Comparison of ENCODE assay signal across 8 cellular contexts in the genomic region with DNA sequence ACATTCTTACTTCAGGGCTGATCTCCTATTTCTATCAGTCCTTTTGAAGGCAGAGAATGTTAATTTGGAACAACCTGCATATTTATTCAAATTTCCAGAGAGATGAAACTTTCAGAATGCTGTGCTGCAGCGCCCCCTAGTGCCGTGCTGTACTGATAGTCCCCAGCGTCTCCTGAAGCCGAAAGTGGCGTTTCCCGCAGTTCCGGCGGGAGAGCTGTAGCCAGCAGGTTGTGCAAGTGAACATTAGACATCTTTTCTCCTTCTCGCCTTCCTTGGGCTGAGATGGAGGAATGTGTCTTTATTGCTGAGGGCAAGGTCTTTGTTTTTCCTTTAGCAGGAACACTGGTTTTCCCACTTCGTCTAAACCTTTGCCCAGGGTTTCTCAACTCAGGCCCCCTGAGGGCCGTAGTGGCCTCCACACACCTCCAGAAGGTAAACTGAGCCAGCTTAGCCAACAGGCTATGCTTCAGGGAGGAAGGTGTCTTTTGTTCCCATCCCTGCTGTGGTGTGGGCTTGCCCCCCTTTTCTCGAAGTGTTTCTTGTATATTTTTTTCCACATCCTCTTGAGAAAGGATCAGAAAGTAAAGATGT. TPM values are rescaled to one million over a fixed set of nuclear protein-coding genes. Genes with fewer than 3 reads are reported as not detected.
DNase-seq lines count a peak whose midpoint lies in the region; ATAC-seq and TF ChIP-seq lines count a peak whose summit lies in the region.

No MANE protein-coding gene starts in this region.

- TF ChIP-seq CTCF in nephron (IDR thresholded peaks at IDR 0.05; ENCODE audit: unreplicated experiment in 3 of 3), result peak; percentile 94 to 99 (median 98)

- H3K9me3 Mint-ChIP-seq in activated T-helper 2 cell treated with anti-CD3 and anti-CD28 coated beads, Interferon-gamma antibody, Interleukin-2, Interleukin-4, amounts not matched to agents 10 μg/mL and 5 μg/mL and 100 μg/mL, durations not matched to agents 14 hours and 24 hours and 36 hours, result no peaks in the 10 kb centered on the region
- no peaks in the 10 kb centered on the region for H3K9me3 Mint-ChIP-seq in nephron
- no peaks in the 10 kb centered on the region for H3K9me3 Mint-ChIP-seq in stimulated activated naive B cell treated with anti-CD40 and anti-IgM and Interleukin-4, amounts not matched to agents 10 μg/mL and 1 μg/mL and 100 μg/mL, for 72 hours

- peak; percentile 62 to 63 for ATAC-seq in stimulated activated naive B cell treated with anti-CD40 and anti-IgM and Interleukin-4, amounts not matched to agents 10 μg/mL and 1 μg/mL and 100 μg/mL, for 72 hours (replicated peaks)

- H3K27ac Mint-ChIP-seq in activated T-helper 2 cell treated with anti-CD3 and anti-CD28 coated beads, Interferon-gamma antibody, Interleukin-2, Interleukin-4, amounts not matched to agents 10 μg/mL and 5 μg/mL and 100 μg/mL, durations not matched to agents 14 hours and 24 hours and 36 hours, result no peak overlapping the region
- H3K27ac Mint-ChIP-seq in nephron, result peak overlapping the region; percentile 2 to 41 (median 32)
- H3K27ac Mint-ChIP-seq in stimulated activated naive B cell treated with anti-CD40 and anti-IgM and Interleukin-4, amounts not matched to agents 10 μg/mL and 1 μg/mL and 100 μg/mL, for 72 hours, result peak overlapping the region; percentile 87

- DNase-seq in NCI-H1417 (lab: John Stamatoyannopoulos, UW) (peak; percentile 47 to 72 (median 61)), NCI-H1417 treated with DMSO at 0.1 percent for 48 hours (lab: John Stamatoyannopoulos, UW) (no peak), RPMI8226 (peak; percentile 71), fibroblast of the conjunctiva (ENCODE audit: low read depth) (peak; percentile 74)
- peak; percentile 65 for DNase-seq in activated T-helper 2 cell treated with anti-CD3 and anti-CD28 coated beads, Interferon-gamma antibody, Interleukin-2, Interleukin-4, amounts not matched to agents 10 μg/mL and 5 μg/mL and 100 μg/mL, durations not matched to agents 14 hours and 24 hours and 36 hours (ENCODE audit: low spot score)
- peak; percentile 55 for DNase-seq in stimulated activated naive B cell treated with anti-CD40 and anti-IgM and Interleukin-4, amounts not matched to agents 10 μg/mL and 1 μg/mL and 100 μg/mL, for 72 hours

- peaks cover 24% of the 10 kb centered on the region for H3K36me3 Mint-ChIP-seq in activated T-helper 2 cell treated with anti-CD3 and anti-CD28 coated beads, Interferon-gamma antibody, Interleukin-2, Interleukin-4, amounts not matched to agents 10 μg/mL and 5 μg/mL and 100 μg/mL, durations not matched to agents 14 hours and 24 hours and 36 hours (ENCODE audit: low read depth)
- peaks cover 11% of the 10 kb centered on the region for H3K36me3 Mint-ChIP-seq in nephron (ENCODE audit: low read depth)
- peaks cover 0 to 12% of the 10 kb centered on the region in 2 donors for H3K36me3 Mint-ChIP-seq in stimulated activated naive B cell treated with anti-CD40 and anti-IgM and Interleukin-4, amounts not matched to agents 10 μg/mL and 1 μg/mL and 100 μg/mL, for 72 hours

- intact Hi-C loops in activated T-helper 2 cell treated with anti-CD3 and anti-CD28 coated beads, Interferon-gamma antibody, Interleukin-2, Interleukin-4, amounts not matched to agents 10 μg/mL and 5 μg/mL and 100 μg/mL, durations not matched to agents 14 hours and 24 hours and 36 hours (cut with micrococcal nuclease), result loop anchor here (1.0 to 5.0 kb wide), 3 partner anchors 54 to 219 kb away; no protein-coding TSS in a partner anchor

- no peak for TF ChIP-seq EP300 in Ishikawa (IDR thresholded peaks at IDR 0.05; ENCODE audit: borderline replicate concordance)

- H3K27me3 Mint-ChIP-seq in activated T-helper 2 cell treated with anti-CD3 and anti-CD28 coated beads, Interferon-gamma antibody, Interleukin-2, Interleukin-4, amounts not matched to agents 10 μg/mL and 5 μg/mL and 100 μg/mL, durations not matched to agents 14 hours and 24 hours and 36 hours (ENCODE audit: low read depth), result no peaks in the 10 kb centered on the region
- no peaks in the 10 kb centered on the region for H3K27me3 Mint-ChIP-seq in nephron (ENCODE audit: low read depth)
- no peaks in the 10 kb centered on the region for H3K27me3 Mint-ChIP-seq in stimulated activated naive B cell treated with anti-CD40 and anti-IgM and Interleukin-4, amounts not matched to agents 10 μg/mL and 1 μg/mL and 100 μg/mL, for 72 hours

- peak; percentile 84 for TF ChIP-seq RAD21 in Ishikawa (IDR thresholded peaks at IDR 0.05; ENCODE audit: low read depth)

- peaks cover 53% of the 10 kb centered on the region for H3K4me1 Mint-ChIP-seq in activated T-helper 2 cell treated with anti-CD3 and anti-CD28 coated beads, Interferon-gamma antibody, Interleukin-2, Interleukin-4, amounts not matched to agents 10 μg/mL and 5 μg/mL and 100 μg/mL, durations not matched to agents 14 hours and 24 hours and 36 hours (ENCODE audit: low read depth)
- H3K4me1 Mint-ChIP-seq in nephron, result peaks cover 62% of the 10 kb centered on the region
- peaks cover 53 to 86% of the 10 kb centered on the region in 2 donors for H3K4me1 Mint-ChIP-seq in stimulated activated naive B cell treated with anti-CD40 and anti-IgM and Interleukin-4, amounts not matched to agents 10 μg/mL and 1 μg/mL and 100 μg/mL, for 72 hours

- no peak overlapping the region for H3K4me3 Mint-ChIP-seq in activated T-helper 2 cell treated with anti-CD3 and anti-CD28 coated beads, Interferon-gamma antibody, Interleukin-2, Interleukin-4, amounts not matched to agents 10 μg/mL and 5 μg/mL and 100 μg/mL, durations not matched to agents 14 hours and 24 hours and 36 hours (ENCODE audit: low read depth)
- H3K4me3 Mint-ChIP-seq in nephron, result no peak overlapping the region
- peak overlapping the region; percentile 58 to 75 for H3K4me3 Mint-ChIP-seq in stimulated activated naive B cell treated with anti-CD40 and anti-IgM and Interleukin-4, amounts not matched to agents 10 μg/mL and 1 μg/mL and 100 μg/mL, for 72 hours

TF ChIP-seq in Ishikawa, 13 proteins besides CTCF, POLR2A, EP300 and RAD21:
- peak; percentile 13; the same call in 1 of the 2 replicates for TF ChIP-seq YY1 (IDR thresholded peaks at IDR 0.05; ENCODE audit: low read depth)
- TF ChIP-seq, protein P1, sequence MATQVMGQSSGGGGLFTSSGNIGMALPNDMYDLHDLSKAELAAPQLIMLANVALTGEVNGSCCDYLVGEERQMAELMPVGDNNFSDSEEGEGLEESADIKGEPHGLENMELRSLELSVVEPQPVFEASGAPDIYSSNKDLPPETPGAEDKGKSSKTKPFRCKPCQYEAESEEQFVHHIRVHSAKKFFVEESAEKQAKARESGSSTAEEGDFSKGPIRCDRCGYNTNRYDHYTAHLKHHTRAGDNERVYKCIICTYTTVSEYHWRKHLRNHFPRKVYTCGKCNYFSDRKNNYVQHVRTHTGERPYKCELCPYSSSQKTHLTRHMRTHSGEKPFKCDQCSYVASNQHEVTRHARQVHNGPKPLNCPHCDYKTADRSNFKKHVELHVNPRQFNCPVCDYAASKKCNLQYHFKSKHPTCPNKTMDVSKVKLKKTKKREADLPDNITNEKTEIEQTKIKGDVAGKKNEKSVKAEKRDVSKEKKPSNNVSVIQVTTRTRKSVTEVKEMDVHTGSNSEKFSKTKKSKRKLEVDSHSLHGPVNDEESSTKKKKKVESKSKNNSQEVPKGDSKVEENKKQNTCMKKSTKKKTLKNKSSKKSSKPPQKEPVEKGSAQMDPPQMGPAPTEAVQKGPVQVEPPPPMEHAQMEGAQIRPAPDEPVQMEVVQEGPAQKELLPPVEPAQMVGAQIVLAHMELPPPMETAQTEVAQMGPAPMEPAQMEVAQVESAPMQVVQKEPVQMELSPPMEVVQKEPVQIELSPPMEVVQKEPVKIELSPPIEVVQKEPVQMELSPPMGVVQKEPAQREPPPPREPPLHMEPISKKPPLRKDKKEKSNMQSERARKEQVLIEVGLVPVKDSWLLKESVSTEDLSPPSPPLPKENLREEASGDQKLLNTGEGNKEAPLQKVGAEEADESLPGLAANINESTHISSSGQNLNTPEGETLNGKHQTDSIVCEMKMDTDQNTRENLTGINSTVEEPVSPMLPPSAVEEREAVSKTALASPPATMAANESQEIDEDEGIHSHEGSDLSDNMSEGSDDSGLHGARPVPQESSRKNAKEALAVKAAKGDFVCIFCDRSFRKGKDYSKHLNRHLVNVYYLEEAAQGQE (IDR thresholded peaks at IDR 0.05; ENCODE audit: low read depth), result no peak
- no peak for TF ChIP-seq TEAD4 (IDR thresholded peaks at IDR 0.05)
- TF ChIP-seq CEBPB (IDR thresholded peaks at IDR 0.05), result peak; percentile 68
- TF ChIP-seq, protein P2, sequence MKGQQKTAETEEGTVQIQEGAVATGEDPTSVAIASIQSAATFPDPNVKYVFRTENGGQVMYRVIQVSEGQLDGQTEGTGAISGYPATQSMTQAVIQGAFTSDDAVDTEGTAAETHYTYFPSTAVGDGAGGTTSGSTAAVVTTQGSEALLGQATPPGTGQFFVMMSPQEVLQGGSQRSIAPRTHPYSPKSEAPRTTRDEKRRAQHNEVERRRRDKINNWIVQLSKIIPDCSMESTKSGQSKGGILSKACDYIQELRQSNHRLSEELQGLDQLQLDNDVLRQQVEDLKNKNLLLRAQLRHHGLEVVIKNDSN (IDR thresholded peaks at IDR 0.05), result no peak
- TF ChIP-seq, protein P3, sequence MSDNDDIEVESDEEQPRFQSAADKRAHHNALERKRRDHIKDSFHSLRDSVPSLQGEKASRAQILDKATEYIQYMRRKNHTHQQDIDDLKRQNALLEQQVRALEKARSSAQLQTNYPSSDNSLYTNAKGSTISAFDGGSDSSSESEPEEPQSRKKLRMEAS (IDR thresholded peaks at IDR 0.05), result no peak

RNA-seq across cellular contexts. Expression of a gene that starts 26.4 kb away (rescaled TPM):
- total RNA-seq in activated T-helper 2 cell treated with anti-CD3 and anti-CD28 coated beads, Interferon-gamma antibody, Interleukin-2, Interleukin-4, amounts not matched to agents 10 μg/mL and 5 μg/mL and 100 μg/mL, durations not matched to agents 14 hours and 24 hours and 36 hours, result 151 and 170 TPM in 2 replicates

Comparison
In these comparisons a context has a peak if more than half of its experiments do, and no peak if none do; other contexts are left out.
1. H3K4me3 Mint-ChIP-seq: peak in stimulated activated naive B cell treated with anti-CD40 and anti-IgM and Interleukin-4, amounts not matched to agents 10 μg/mL and 1 μg/mL and 100 μg/mL, for 72 hours (2 of 2); none in activated T-helper 2 cell treated with anti-CD3 and anti-CD28 coated beads, Interferon-gamma antibody, Interleukin-2, Interleukin-4, amounts not matched to agents 10 μg/mL and 5 μg/mL and 100 μg/mL, durations not matched to agents 14 hours and 24 hours and 36 hours (single experiment) and nephron (0 of 3).